7 cellular contexts compared by ENCODE assay signal in genomic region chr2:96023701-96024100, GRCh38. TPM values are rescaled to one million over a fixed set of nuclear protein-coding genes. Genes with fewer than 3 reads are reported as not detected.
DNase-seq lines count a peak whose midpoint lies in the region; ATAC-seq, FAIRE-seq and TF ChIP-seq lines count a peak whose summit lies in the region.
"Not testable (repeated sequence)": the region's sequence is repeated elsewhere in the genome, so short reads cannot be mapped to it uniquely, and the experiment has no call there.
"Had no signal": no experiment of that assay in that cellular context is flagged by ENCODE, and none has a peak within 500 bp of the region (broad histone marks: within the 10 kb centered on the region; RNA-seq: fewer than 3 reads in every experiment).

No MANE protein-coding gene starts in this region.

- not testable (repeated sequence) for H3K4me2 ChIP-seq in HepG2 (ENCODE audit: low read depth, low read length)

- CTCF ChIA-PET in HepG2 (lab: Yijun Ruan, JAX; ENCODE audit: low intra/inter-chr PET ratio, low total read pairs), result interaction anchor here (2.1 kb wide), 1 partner anchor 150 kb away, joined by 12 read pairs; no protein-coding TSS in a partner anchor

- intact Hi-C loops in activated CD4-positive, alpha-beta T cell treated with anti-CD3 and anti-CD28 coated beads, Interleukin-2, amount 10 ng/mL, durations not matched to agents 24 days and 14 days (cut with micrococcal nuclease), result loop anchor here (10.0 kb wide), 2 partner anchors 91 to 151 kb away; partner anchors contain the start of gene ADRA2B
- intact Hi-C loops in dorsolateral prefrontal cortex (cut with DNase I), result loop anchor here (10.0 kb wide), 2 partner anchors 51 to 151 kb away; no protein-coding TSS in a partner anchor
- intact Hi-C loops in cardiac septum (cut with DNase I), result loop anchor here (10.0 kb wide), 2 partner anchors 51 to 91 kb away; partner anchors contain the start of gene ADRA2B
- intact Hi-C loops in HepG2 (cut with micrococcal nuclease; ENCODE audit: unreplicated experiment), result loop anchor here (10.0 kb wide), 2 partner anchors 91 to 151 kb away; partner anchors contain the start of gene ADRA2B
- intact Hi-C loops in posterior vena cava (cut with DNase I), result loop anchor here in 1 of 2 donors (10.0 kb wide), 1 partner anchor 91 kb away; the partner anchor contains the start of gene ADRA2B

- not testable (repeated sequence) for H3K4me1 Mint-ChIP-seq in activated CD4-positive, alpha-beta T cell treated with anti-CD3 and anti-CD28 coated beads, Interleukin-2, amount 10 ng/mL, durations not matched to agents 24 days and 14 days

- not testable (repeated sequence) for H3K27me3 ChIP-seq in dorsolateral prefrontal cortex; HepG2 (ENCODE audit: control insufficient read depth in 1 of 2, insufficient read depth in 2 of 2, low read length in 2 of 2)

- not testable (repeated sequence) for TF ChIP-seq POLR2A in HepG2 (IDR thresholded peaks at IDR 0.05; ENCODE audit: insufficient read depth in 1 of 2, low read depth in 2 of 2, low read length in 2 of 2)

- peak; percentile 6 for ATAC-seq in GM18909 (IDR thresholded peaks at IDR 0.05; ENCODE audit: poor library complexity, unreplicated experiment)
- peak; percentile 3; the same call in 1 of the 3 replicates for ATAC-seq in HepG2

- not testable (repeated sequence) for H3K79me2 ChIP-seq in HepG2 (ENCODE audit: insufficient read depth, low read length)

- TF ChIP-seq CTCF in dorsolateral prefrontal cortex (IDR thresholded peaks at IDR 0.05 in 54 of 56, conservative IDR thresholded peaks at IDR 0.05 in 2 of 56; ENCODE audit: low read depth in 1 of 56, partially characterized antibody in 56 of 56); HepG2 (CRISPR knock-in tag; IDR thresholded peaks at IDR 0.05): not testable (repeated sequence)

- not testable (repeated sequence) for H3K27ac Mint-ChIP-seq in activated CD4-positive, alpha-beta T cell treated with anti-CD3 and anti-CD28 coated beads, Interleukin-2, amount 10 ng/mL, durations not matched to agents 24 days and 14 days

- not testable (repeated sequence) for H4K20me1 ChIP-seq in HepG2 (ENCODE audit: insufficient read depth, low read length)

- H3K9me3 ChIP-seq in HepG2 (ENCODE audit: low read length), result not testable (repeated sequence)

- not testable (repeated sequence) for H3K27me3 Mint-ChIP-seq in activated CD4-positive, alpha-beta T cell treated with anti-CD3 and anti-CD28 coated beads, Interleukin-2, amount 10 ng/mL, durations not matched to agents 24 days and 14 days

- not testable (repeated sequence) for H3K4me3 ChIP-seq in dorsolateral prefrontal cortex; HepG2 (replicated peaks in 1 of 3; ENCODE audit: insufficient read depth in 1 of 3, low read depth in 2 of 3, low read length in 3 of 3)

- not testable (repeated sequence) for H3K4me3 Mint-ChIP-seq in activated CD4-positive, alpha-beta T cell treated with anti-CD3 and anti-CD28 coated beads, Interleukin-2, amount 10 ng/mL, durations not matched to agents 24 days and 14 days

- H3K36me3 ChIP-seq in HepG2 (replicated peaks in 1 of 2; ENCODE audit: control insufficient read depth in 1 of 2, insufficient read depth in 2 of 2, low read length in 2 of 2), result not testable (repeated sequence)

- not testable (repeated sequence) for BruUV-seq in HepG2 (replicated peaks; lab: Mats Ljungman, UMichigan)

- not testable (repeated sequence) for H3K9me3 Mint-ChIP-seq in activated CD4-positive, alpha-beta T cell treated with anti-CD3 and anti-CD28 coated beads, Interleukin-2, amount 10 ng/mL, durations not matched to agents 24 days and 14 days

- 20% methylated on average over 3 of the region's 7 CpGs for WGBS in HepG2 (ENCODE audit: low lambda C conversion rate)

- DNase-seq in activated CD4-positive, alpha-beta T cell treated with anti-CD3 and anti-CD28 coated beads, Interleukin-2, amount 10 ng/mL, durations not matched to agents 24 days and 14 days, result peak; percentile 53
- DNase-seq in dorsolateral prefrontal cortex (peak in 1 of 10 donors; percentile 27), cardiac septum (ENCODE audit: low spot score) (peak; percentile 22), posterior vena cava (ENCODE audit: low spot score) (peak; percentile 42)
- DNase-seq in HepG2 (ENCODE audit: low spot score), result not testable (repeated sequence)

- not testable (repeated sequence) for H2AFZ ChIP-seq in HepG2 (ENCODE audit: low read length)

- not testable (repeated sequence) for TF ChIP-seq RAD21 in HepG2 (CRISPR knock-in tag; IDR thresholded peaks at IDR 0.05)

- in situ Hi-C loops in HepG2 (cut with HindIII; ENCODE audit: extremely low pct_ligation_motif_present, low pct_unique_long_range_greater_than_20kb), result loop anchor here (25.0 kb wide), 1 partner anchor 89 kb away; the partner anchor contains the start of gene ADRA2B

- not testable (repeated sequence) for H3K4me1 ChIP-seq in HepG2 (ENCODE audit: insufficient read depth, low read length)

- POLR2A ChIA-PET in HepG2 (lab: Yijun Ruan, JAX), result not testable (repeated sequence)

- H3K36me3 Mint-ChIP-seq in activated CD4-positive, alpha-beta T cell treated with anti-CD3 and anti-CD28 coated beads, Interleukin-2, amount 10 ng/mL, durations not matched to agents 24 days and 14 days (ENCODE audit: low read depth), result not testable (repeated sequence)

- H3K9ac ChIP-seq in HepG2 (ENCODE audit: insufficient read depth, low read depth, low read length), result not testable (repeated sequence)

- FAIRE-seq in HepG2 (lab: Jason Lieb, UNC), result not testable (repeated sequence)

- H3K27ac ChIP-seq in dorsolateral prefrontal cortex, result peak overlapping the region in 39 of 59 donors; percentile 17 to 86 (median 66)
- H3K27ac ChIP-seq in HepG2 (ENCODE audit: extremely low read length, insufficient read depth, low read length), result not testable (repeated sequence)

- not testable (repeated sequence) for TF ChIP-seq EP300 in HepG2 (IDR thresholded peaks at IDR 0.05; ENCODE audit: low read depth in 2 of 2, low read length in 2 of 2); HepG2 (CRISPR knock-in tag; IDR thresholded peaks at IDR 0.05; ENCODE audit: borderline replicate concordance)

RNA-seq across cellular contexts. Expression of gene GPAT2, which starts 11.0 kb away (rescaled TPM):
- total RNA-seq in activated CD4-positive, alpha-beta T cell treated with anti-CD3 and anti-CD28 coated beads, Interleukin-2, amount 10 ng/mL, durations not matched to agents 24 days and 14 days, result 20.4 and 22.6 TPM in 2 replicates
- total RNA-seq in dorsolateral prefrontal cortex, result 10 to 100 TPM in 3 of 120 experiments, 1 to 10 TPM in 114, under 1 TPM in 3; 0.91 to 13.4 (median 4.5) TPM
- total RNA-seq in cardiac septum, result 6.6 TPM
- not detected in 2 replicates for total RNA-seq in HepG2 (2016; rRNA removed; fragmentation: Illumina TruSeq; extraction: Trizol)
- not detected in 2 replicates for total RNA-seq in HepG2 (2016; cell fraction: cytosol; rRNA removed; fragmentation: Illumina TruSeq; extraction: Trizol; ENCODE audit: low read depth)
- total RNA-seq in HepG2 (2016; cell fraction: insoluble cytoplasmic fraction; rRNA removed; fragmentation: Illumina TruSeq; extraction: Trizol), result not detected in 2 replicates
- not detected in 2 replicates for total RNA-seq in HepG2 (2016; cell fraction: membrane; rRNA removed; fragmentation: Illumina TruSeq; extraction: Trizol)
- not detected in 2 replicates for total RNA-seq in HepG2 (2016; cell fraction: nucleus; rRNA removed; fragmentation: Illumina TruSeq; extraction: Trizol)
- not detected in 2 replicates for polyA plus RNA-seq in HepG2 (2011; rRNA removed)
- polyA plus RNA-seq in HepG2 (2011; cell fraction: cytosol; rRNA removed), result not detected in 2 replicates
- not detected in 2 replicates for polyA plus RNA-seq in HepG2 (2011; cell fraction: nucleus; rRNA removed)
- not detected in 2 replicates for polyA plus RNA-seq in HepG2 (2012)
- polyA plus RNA-seq in HepG2 (2016; cell fraction: cytosol; fragmentation: Illumina TruSeq; extraction: Trizol; ENCODE audit: low read depth), result not detected in 2 replicates
- not detected in 2 replicates for polyA plus RNA-seq in HepG2 (2016; cell fraction: insoluble cytoplasmic fraction; fragmentation: Illumina TruSeq; extraction: Trizol; ENCODE audit: low read depth)
- not detected in 2 replicates for polyA plus RNA-seq in HepG2 (2016; cell fraction: membrane; fragmentation: Illumina TruSeq; extraction: Trizol; ENCODE audit: low read depth)
- not detected in 2 replicates for polyA plus RNA-seq in HepG2 (2016; cell fraction: nucleus; fragmentation: Illumina TruSeq; extraction: Trizol; ENCODE audit: insufficient read depth, low read depth)
- not detected in 2 replicates for polyA minus RNA-seq in HepG2 (2011; rRNA and poly(A)+ RNA removed; ENCODE audit: low replicate concordance)
- not detected in 2 replicates for polyA minus RNA-seq in HepG2 (2011; cell fraction: cytosol; rRNA and poly(A)+ RNA removed)
- not detected in 2 replicates for polyA minus RNA-seq in HepG2 (2011; cell fraction: nucleus; rRNA and poly(A)+ RNA removed)
- 1 to 10 TPM; 6.0 to 10.0 TPM for total RNA-seq in posterior vena cava
- polyA plus RNA-seq: A549 had no signal

RNA-seq across cellular contexts. Expression of gene ANKRD36C, which starts 32.1 kb away (rescaled TPM):
- total RNA-seq in activated CD4-positive, alpha-beta T cell treated with anti-CD3 and anti-CD28 coated beads, Interleukin-2, amount 10 ng/mL, durations not matched to agents 24 days and 14 days, result 55.6 and 59.7 TPM in 2 replicates
- total RNA-seq in dorsolateral prefrontal cortex, result 100 to 1,000 TPM in 112 of 120 experiments, 10 to 100 TPM in 8; 91.6 to 167 (median 125) TPM
- total RNA-seq in cardiac septum, result 9.2 TPM
- total RNA-seq in HepG2 (2016; rRNA removed; fragmentation: Illumina TruSeq; extraction: Trizol), result 8.1 and 36.2 TPM in 2 replicates
- total RNA-seq in HepG2 (2016; cell fraction: cytosol; rRNA removed; fragmentation: Illumina TruSeq; extraction: Trizol; ENCODE audit: low read depth), result 24.1 and 28.0 TPM in 2 replicates
- 8.7 and 33.4 TPM in 2 replicates for total RNA-seq in HepG2 (2016; cell fraction: insoluble cytoplasmic fraction; rRNA removed; fragmentation: Illumina TruSeq; extraction: Trizol)
- 23.8 and 30.3 TPM in 2 replicates for total RNA-seq in HepG2 (2016; cell fraction: membrane; rRNA removed; fragmentation: Illumina TruSeq; extraction: Trizol)
- total RNA-seq in HepG2 (2016; cell fraction: nucleus; rRNA removed; fragmentation: Illumina TruSeq; extraction: Trizol), result 139 and 140 TPM in 2 replicates
- polyA plus RNA-seq in HepG2 (2011; rRNA removed), result 5.3 and 5.4 TPM in 2 replicates
- polyA plus RNA-seq in HepG2 (2011; cell fraction: cytosol; rRNA removed), result 0.48 and 0.99 TPM in 2 replicates
- 16.9 and 19.9 TPM in 2 replicates for polyA plus RNA-seq in HepG2 (2011; cell fraction: nucleus; rRNA removed)
- 3.6 and 3.9 TPM in 2 replicates for polyA plus RNA-seq in HepG2 (2012)
- polyA plus RNA-seq in HepG2 (2016; cell fraction: cytosol; fragmentation: Illumina TruSeq; extraction: Trizol; ENCODE audit: low read depth), result 0.26 and 0.27 TPM in 2 replicates
- polyA plus RNA-seq in HepG2 (2016; cell fraction: insoluble cytoplasmic fraction; fragmentation: Illumina TruSeq; extraction: Trizol; ENCODE audit: low read depth), result 1.8 and 2.2 TPM in 2 replicates
- 0.33 and 0.44 TPM in 2 replicates for polyA plus RNA-seq in HepG2 (2016; cell fraction: membrane; fragmentation: Illumina TruSeq; extraction: Trizol; ENCODE audit: low read depth)
- polyA plus RNA-seq in HepG2 (2016; cell fraction: nucleus; fragmentation: Illumina TruSeq; extraction: Trizol; ENCODE audit: insufficient read depth, low read depth), result 22.9 and 24.7 TPM in 2 replicates
- 43.8 and 61.8 TPM in 2 replicates for polyA minus RNA-seq in HepG2 (2011; rRNA and poly(A)+ RNA removed; ENCODE audit: low replicate concordance)
- 5.5 and 7.8 TPM in 2 replicates for polyA minus RNA-seq in HepG2 (2011; cell fraction: cytosol; rRNA and poly(A)+ RNA removed)
- 329 and 377 TPM in 2 replicates for polyA minus RNA-seq in HepG2 (2011; cell fraction: nucleus; rRNA and poly(A)+ RNA removed)
- total RNA-seq in posterior vena cava, result 10 to 100 TPM; 36.0 to 37.2 TPM
